ENCODE assay signal across 8 cellular contexts in genomic region chr12:80936353-80936641, GRCh38.
DNase-seq lines count a peak whose midpoint lies in the region; ATAC-seq and TF ChIP-seq lines count a peak whose summit lies in the region.

No MANE protein-coding gene starts in this region.

- no peak overlapping the region for H3K9ac ChIP-seq in endocrine pancreas (ENCODE audit: control insufficient read depth, insufficient read depth, low read length)

- DNase-seq in DMS79 treated with DMSO at 0.1 percent for 48 hours (lab: John Stamatoyannopoulos, UW) (peak; percentile 78), NB4 (ENCODE audit: low read depth) (no peak), nephron progenitor cell (peak; percentile 52), glomerular visceral epithelial cell (ENCODE audit: extremely low spot score) (no peak)
- no peak for DNase-seq in stimulated activated CD8-positive, alpha-beta memory T cell treated with anti-CD3 and anti-CD28 coated beads, Interleukin-4, amount 100 ng/mL, for 48 hours
- DNase-seq in stimulated activated CD4-positive, alpha-beta T cell treated with anti-CD3 and anti-CD28 coated beads, Interleukin-12 subunit alpha, Interleukin-12 subunit beta, amount 100 ng/mL, for 4 hours, result no peak

- peak overlapping the region; percentile 83 for H3K4me3 ChIP-seq in NB4 (ENCODE audit: low read depth, low read length)
- H3K4me3 ChIP-seq in endocrine pancreas (ENCODE audit: control insufficient read depth, insufficient read depth, low read length), result peak overlapping the region; percentile 23

- TF ChIP-seq CTCF in NB4 (IDR thresholded peaks at IDR 0.05; ENCODE audit: low read depth, low read length) (no peak), nephron progenitor cell (IDR thresholded peaks at IDR 0.05) (no peak)

- no peaks in the 10 kb centered on the region for H3K4me1 ChIP-seq in endocrine pancreas (ENCODE audit: control insufficient read depth, insufficient read depth, low read length)

- peak overlapping the region; percentile 94 for H3K4me3 Mint-ChIP-seq in nephron progenitor cell

- peak overlapping the region; percentile 68 for H3K27ac Mint-ChIP-seq in nephron progenitor cell

- H3K4me1 Mint-ChIP-seq in nephron progenitor cell, result peaks cover 53% of the 10 kb centered on the region

- H3K9me3 ChIP-seq in endocrine pancreas (ENCODE audit: control insufficient read depth, low read length), result no peaks in the 10 kb centered on the region

- no peaks in the 10 kb centered on the region for H3K36me3 Mint-ChIP-seq in nephron progenitor cell (ENCODE audit: low read depth)

- no peaks in the 10 kb centered on the region for H3K36me3 ChIP-seq in endocrine pancreas (ENCODE audit: control insufficient read depth, insufficient read depth, low read length)

- peaks cover 9% of the 10 kb centered on the region for H3K27me3 Mint-ChIP-seq in nephron progenitor cell (ENCODE audit: low read depth, poor library complexity)

- TF ChIP-seq POLR2A in NB4 (IDR thresholded peaks at IDR 0.05; ENCODE audit: extremely low read depth, insufficient read length), result no peak

- H3K27me3 ChIP-seq in endocrine pancreas (ENCODE audit: control insufficient read depth, insufficient read depth, low read length), result peaks cover 3% of the 10 kb centered on the region

- no peak for ATAC-seq in HG03196 (IDR thresholded peaks at IDR 0.05; ENCODE audit: unreplicated experiment)

- H3K9me3 Mint-ChIP-seq in nephron progenitor cell, result no peaks in the 10 kb centered on the region

Comparison
In these comparisons a context has a peak if more than half of its experiments do, and no peak if none do; other contexts are left out.
1. DNase-seq: peak in DMS79 treated with DMSO at 0.1 percent for 48 hours (single experiment) and nephron progenitor cell (single experiment); none in NB4 (single experiment), glomerular visceral epithelial cell (single experiment), stimulated activated CD8-positive, alpha-beta memory T cell treated with anti-CD3 and anti-CD28 coated beads, Interleukin-4, amount 100 ng/mL, for 48 hours (single experiment) and stimulated activated CD4-positive, alpha-beta T cell treated with anti-CD3 and anti-CD28 coated beads, Interleukin-12 subunit alpha, Interleukin-12 subunit beta, amount 100 ng/mL, for 4 hours (single experiment).